9 cellular contexts compared by ENCODE assay signal in the genomic region with DNA sequence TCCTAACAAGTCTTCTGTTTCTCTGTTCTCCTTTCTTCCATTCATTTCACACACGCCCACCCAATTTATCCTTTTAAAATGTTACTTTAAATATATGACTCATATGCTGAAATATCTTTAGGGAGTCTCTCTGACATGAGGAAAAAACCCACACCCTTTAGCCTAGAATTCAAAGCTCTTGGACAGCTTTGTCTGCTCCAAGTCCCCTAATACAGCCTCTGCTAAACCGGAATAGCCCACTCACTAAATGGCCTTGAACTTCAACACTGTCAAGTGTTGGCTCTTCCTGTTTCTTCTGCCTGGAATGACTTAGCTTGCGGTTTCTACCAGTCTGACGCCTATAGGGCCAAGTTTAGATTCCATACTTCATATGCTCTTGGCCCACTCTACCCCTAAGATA. TPM values are rescaled to one million over a fixed set of nuclear protein-coding genes. Genes with fewer than 3 reads are reported as not detected.
DNase-seq lines count a peak whose midpoint lies in the region; ATAC-seq, FAIRE-seq and TF ChIP-seq lines count a peak whose summit lies in the region.
"Had no signal": no experiment of that assay in that cellular context is flagged by ENCODE, and none has a peak within 500 bp of the region (broad histone marks: within the 10 kb centered on the region; RNA-seq: fewer than 3 reads in every experiment).

No MANE protein-coding gene starts in this region.

- POLR2A ChIA-PET in CD8-positive, alpha-beta T cell (lab: Charles Lee), result interaction anchor here (1.0 to 2.9 kb wide), 2 partner anchors 9 to 78 kb away, joined by 3 to 9 read pairs; no protein-coding TSS in a partner anchor

- no peak for FAIRE-seq in urothelium cell line (lab: Jason Lieb, UNC)

- no peaks in the 10 kb centered on the region for H3K36me3 ChIP-seq in CD8-positive, alpha-beta T cell (ENCODE audit: insufficient read depth, low read length)
- H3K36me3 ChIP-seq: cardiac muscle cell had no signal

- peak overlapping the region; percentile 93 for H3K27ac Mint-ChIP-seq in CD8-positive, alpha-beta T cell
- peak overlapping the region in 1 of 7 donors; percentile 8 for H3K27ac Mint-ChIP-seq in CD14-positive monocyte

- TF ChIP-seq CTCF in CD8-positive, alpha-beta T cell (IDR thresholded peaks at IDR 0.05), result no peak
- TF ChIP-seq CTCF in CD14-positive monocyte (IDR thresholded peaks at IDR 0.05), result no peak

- H3K36me3 Mint-ChIP-seq in CD8-positive, alpha-beta T cell, result peaks cover 12% of the 10 kb centered on the region
- no peaks in the 10 kb centered on the region for H3K36me3 Mint-ChIP-seq in CD14-positive monocyte

- no peaks in the 10 kb centered on the region for H3K9me3 ChIP-seq in CD8-positive, alpha-beta T cell (ENCODE audit: low read length)

- no peaks in the 10 kb centered on the region for H3K27me3 ChIP-seq in CD8-positive, alpha-beta T cell (ENCODE audit: insufficient read depth, low read length)
- H3K27me3 ChIP-seq: cardiac muscle cell had no signal

- CTCF ChIA-PET in CD8-positive, alpha-beta T cell (lab: Charles Lee), result interaction anchor here (0.7 to 1.9 kb wide), 8 partner anchors 10 to 1804 kb away, joined by 3 to 6 read pairs (median 4); no protein-coding TSS in a partner anchor

- intact Hi-C loops in CD8-positive, alpha-beta T cell (cut with DNase I, micrococcal nuclease), result loop anchor here (1.0 to 10.0 kb wide), 9 partner anchors 141 to 1806 kb away; partner anchors contain the start of gene NECTIN3 (in 1 of the 2)
- intact Hi-C loops in CD14-positive monocyte (cut with micrococcal nuclease), result no loop called here

- H3K9me3 Mint-ChIP-seq in CD8-positive, alpha-beta T cell, result no peaks in the 10 kb centered on the region
- H3K9me3 Mint-ChIP-seq in CD14-positive monocyte, result peaks cover 0 to 3% (median 0%) of the 10 kb centered on the region in 7 donors

- no peaks in the 10 kb centered on the region for H3K27me3 Mint-ChIP-seq in CD8-positive, alpha-beta T cell (ENCODE audit: low read depth)
- no peaks in the 10 kb centered on the region for H3K27me3 Mint-ChIP-seq in CD14-positive monocyte (ENCODE audit: low read depth in 3 of 3)

- H3K27ac ChIP-seq in CD8-positive, alpha-beta T cell (ENCODE audit: low read depth, low read length), result no peak overlapping the region
- H3K27ac ChIP-seq: cardiac muscle cell had no signal

- no peak for ATAC-seq in CD8-positive, alpha-beta T cell
- ATAC-seq in GM21576 (IDR thresholded peaks at IDR 0.05; ENCODE audit: unreplicated experiment), result peak; percentile 23

- H3K4me1 Mint-ChIP-seq in CD8-positive, alpha-beta T cell (ENCODE audit: low read depth), result peaks cover 60% of the 10 kb centered on the region
- H3K4me1 Mint-ChIP-seq in CD14-positive monocyte, result peaks cover 13% of the 10 kb centered on the region

- H3K4me3 Mint-ChIP-seq in CD8-positive, alpha-beta T cell, result no peak overlapping the region
- no peak overlapping the region for H3K4me3 Mint-ChIP-seq in CD14-positive monocyte

- peak overlapping the region; percentile 22 for H3K4me3 ChIP-seq in CD8-positive, alpha-beta T cell (ENCODE audit: low read depth, low read length)
- H3K4me3 ChIP-seq: cardiac muscle cell had no signal

- H3K4me1 ChIP-seq in CD8-positive, alpha-beta T cell (ENCODE audit: insufficient read depth, low read length), result peaks cover 36% of the 10 kb centered on the region

- DNase-seq in CD8-positive, alpha-beta T cell, result no peak
- peak; percentile 72 for DNase-seq in HT1080 (ENCODE audit: low read depth)
- DNase-seq in amniotic epithelial cell (ENCODE audit: low read depth), result peak; percentile 67
- DNase-seq in urothelium cell line (ENCODE audit: low spot score), result peak; percentile 43
- DNase-seq in cerebellar nuclear complex (lab: John Stamatoyannopoulos, UW), result no peak
- DNase-seq in CD14-positive monocyte (ENCODE audit: low spot score), result no peak
- no peak for DNase-seq in occipital lobe (lab: John Stamatoyannopoulos, UW)

RNA-seq across cellular contexts. Expression of gene CD96, which starts 3.3 kb away (rescaled TPM):
- 100 to 1,000 TPM; 218 to 219 TPM for total RNA-seq in CD8-positive, alpha-beta T cell
- 0.07 and 0.14 TPM in 2 replicates for total RNA-seq in HT1080 (2014; rRNA removed; shearing (Covaris generic))
- 0.07 and 0.09 TPM in 2 replicates for polyA plus RNA-seq in HT1080 (2015; cell fraction: cytosol; rRNA removed)
- polyA plus RNA-seq in HT1080 (2015; cell fraction: nucleus; rRNA removed), result 0.18 and 1.3 TPM in 2 replicates
- polyA plus RNA-seq in CD14-positive monocyte, result under 1 TPM; 0.33 to 0.97 TPM
- not detected for total RNA-seq in occipital lobe
- total RNA-seq: cardiac muscle cell had no signal
- polyA plus RNA-seq: cardiac muscle cell had no signal

RNA-seq across cellular contexts. Expression of gene ZBED2, which starts 56.5 kb away (rescaled TPM):
- under 1 TPM; 0.19 to 0.22 TPM for total RNA-seq in CD8-positive, alpha-beta T cell
- 0.14 and 0.20 TPM in 2 replicates for total RNA-seq in HT1080 (2014; rRNA removed; shearing (Covaris generic))
- polyA plus RNA-seq in HT1080 (2015; cell fraction: cytosol; rRNA removed), result 0.25 and 0.34 TPM in 2 replicates
- polyA plus RNA-seq in HT1080 (2015; cell fraction: nucleus; rRNA removed), result 0.35 and 0.99 TPM in 2 replicates
- polyA plus RNA-seq in CD14-positive monocyte, result not detected
- total RNA-seq in occipital lobe, result not detected
- total RNA-seq: cardiac muscle cell had no signal
- polyA plus RNA-seq: cardiac muscle cell had no signal

Comparison
In these comparisons a context has a peak if more than half of its experiments do, and no peak if none do; other contexts are left out.
1. DNase-seq: peak in HT1080 (single experiment), amniotic epithelial cell (single experiment) and urothelium cell line (single experiment); none in CD8-positive, alpha-beta T cell (0 of 7), cerebellar nuclear complex (0 of 2), CD14-positive monocyte (single experiment) and occipital lobe (single experiment).
2. RNA of gene CD96, which starts 3.3 kb away (total RNA-seq): 218 to 219 TPM in CD8-positive, alpha-beta T cell; 0.07 to 0.14 TPM in HT1080 and not detected in occipital lobe (single experiment); every median in the first group is over 100 times any median in the second.
3. intact Hi-C loops: an anchor here in CD8-positive, alpha-beta T cell (1.0 to 10.0 kb wide); none called in CD14-positive monocyte.